7 cellular contexts compared by ENCODE assay signal in genomic region chr20:64123517-64123916, GRCh38. TPM values are rescaled to one million over a fixed set of nuclear protein-coding genes. Genes with fewer than 3 reads are reported as not detected.
"Had no signal": no experiment of that assay in that cellular context is flagged by ENCODE, and none has a peak within 500 bp of the region (broad histone marks: within the 10 kb centered on the region; RNA-seq: fewer than 3 reads in every experiment).

No MANE protein-coding gene starts in this region.

RNA-seq across cellular contexts. Expression of gene NPBWR2, which starts 16.2 kb away (rescaled TPM):
- total RNA-seq: GM23248, GM23338, H1, H4, H7, H9, HFFc6 had no signal

RNA-seq across cellular contexts. Expression of gene LKAAEAR1, which starts 39.3 kb away (rescaled TPM):
- total RNA-seq: GM23338, HFFc6 had no signal

RNA-seq across cellular contexts. Expression of gene MYT1, which starts 40.7 kb away (rescaled TPM):
- total RNA-seq: GM23248, HFFc6 had no signal
